In the genomic region with DNA sequence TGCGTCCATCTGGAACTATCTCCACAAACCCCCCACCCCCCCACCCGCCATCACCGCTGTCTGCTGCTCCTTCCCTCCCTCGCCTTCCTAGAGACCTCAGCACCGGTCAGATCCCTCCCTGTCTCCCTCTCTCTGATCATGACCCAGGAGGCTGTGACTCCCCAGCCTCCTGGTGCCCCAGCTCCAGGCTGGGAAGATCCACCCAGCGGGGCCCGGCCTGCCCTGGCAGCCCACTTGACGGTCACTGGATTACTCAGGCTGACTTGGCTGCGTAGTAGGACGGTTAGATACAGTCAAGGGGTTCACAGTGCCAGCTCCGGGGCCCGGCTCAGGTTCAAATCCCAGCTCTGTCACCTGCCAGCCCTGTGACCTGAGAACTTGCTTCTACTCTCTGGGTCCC, we compare ENCODE assay signal across 8 cellular contexts. TPM values are rescaled to one million over a fixed set of nuclear protein-coding genes. Genes with fewer than 3 reads are reported as not detected.
"Had no signal": no experiment of that assay in that cellular context is flagged by ENCODE, and none has a peak within 500 bp of the region (broad histone marks: within the 10 kb centered on the region; RNA-seq: fewer than 3 reads in every experiment).

No MANE protein-coding gene starts in this region.

- H3K4me3 ChIP-seq: GM23338, HAP-1 had no signal

- H2AFZ ChIP-seq: GM23338 had no signal

- H3K27ac ChIP-seq: HL-60 had no signal

- DNase-seq: H7, HFFc6, KBM-7 had no signal

- H3K9me3 ChIP-seq: HAP-1 had no signal

- H3K4me2 ChIP-seq: GM23338 had no signal

- H3K36me3 ChIP-seq: HAP-1 had no signal

RNA-seq across cellular contexts. Expression of a gene that starts 59.3 kb away (rescaled TPM):
- total RNA-seq: HepG2, HFFc6 had no signal
- polyA plus RNA-seq: HepG2, IgD-negative memory B cell had no signal
